In genomic region chr1:36367798-36368197, GRCh38 we compare ENCODE assay signal across 13 cellular contexts. TPM values are rescaled to one million over a fixed set of nuclear protein-coding genes. Genes with fewer than 3 reads are reported as not detected.
DNase-seq lines count a peak whose midpoint lies in the region; ATAC-seq, FAIRE-seq and TF ChIP-seq lines count a peak whose summit lies in the region.
"Had no signal": no experiment of that assay in that cellular context is flagged by ENCODE, and none has a peak within 500 bp of the region (broad histone marks: within the 10 kb centered on the region; RNA-seq: fewer than 3 reads in every experiment).

No MANE protein-coding gene starts in this region.

- no peak overlapping the region for H3K18ac ChIP-seq in mesendoderm (ENCODE audit: low read length)

- H3K4me3 Mint-ChIP-seq in natural killer cell (no peak overlapping the region), WTC11 (no peak overlapping the region)
- no peak overlapping the region for H3K4me3 Mint-ChIP-seq in natural killer cell treated with Interleukin-12 subunit alpha and Interleukin-12 subunit beta and Interleukin-15 and Interleukin-18, amount 100 ng/mL, for 72 hours

- H3K4ac ChIP-seq in mesendoderm (ENCODE audit: low read depth, low read length): no peak overlapping the region

- no peak overlapping the region for H4K5ac ChIP-seq in mesendoderm (ENCODE audit: low read length)

- DNase-seq in natural killer cell: no peak
- no peak for DNase-seq in natural killer cell treated with Interleukin-12 subunit alpha and Interleukin-12 subunit beta and Interleukin-15 and Interleukin-18, amount 100 ng/mL, for 72 hours (ENCODE audit: low spot score)
- DNase-seq in WTC11 (ENCODE audit: low spot score): no peak
- peak; percentile 42 for DNase-seq in kidney
- DNase-seq in mesendoderm: no peak
- DNase-seq in middle frontal gyrus (ENCODE audit: extremely low spot score, low spot score): no peak
- no peak for DNase-seq in tibial nerve (ENCODE audit: low spot score in 2 of 2)
- no peak for DNase-seq in sciatic nerve (ENCODE audit: low spot score)
- DNase-seq: NCI-H1105 treated with DMSO at 0.1 percent for 48 hours, NCI-H226, substantia nigra, WERI-Rb-1 had no signal

- no peak for TF ChIP-seq CTCF in natural killer cell (IDR thresholded peaks at IDR 0.05)
- TF ChIP-seq CTCF in WTC11 (IDR thresholded peaks at IDR 0.05): no peak
- TF ChIP-seq CTCF in kidney (IDR thresholded peaks at IDR 0.05; ENCODE audit: borderline replicate concordance, extremely low read depth, insufficient read depth): no peak
- no peak for TF ChIP-seq CTCF in tibial nerve (IDR thresholded peaks at IDR 0.05)

- H3K23ac ChIP-seq in mesendoderm (ENCODE audit: low read length): no peak overlapping the region

- H2AK5ac ChIP-seq in mesendoderm (ENCODE audit: low read length): no peak overlapping the region

- ATAC-seq in natural killer cell (no peak), WTC11 (no peak), sciatic nerve (no peak)
- ATAC-seq in natural killer cell treated with Interleukin-12 subunit alpha and Interleukin-12 subunit beta and Interleukin-15 and Interleukin-18, amount 100 ng/mL, for 72 hours: no peak

- H3K27me3 ChIP-seq in mesendoderm (ENCODE audit: insufficient read depth, low read length, poor library complexity) (no peaks in the 10 kb centered on the region), tibial nerve (no peaks in the 10 kb centered on the region)

- WGBS in mesendoderm (ENCODE audit: extremely low coverage, insufficient coverage, low lambda C conversion rate): no CpG with 5 or more reads among the region's 4 CpGs
- 80 to 86% methylated on average over 4 of the region's 4 CpGs for WGBS in tibial nerve, 2 donors

- no peak overlapping the region for H2BK15ac ChIP-seq in mesendoderm (replicated peaks; ENCODE audit: low read depth)

- H3K36me3 Mint-ChIP-seq in natural killer cell (no peaks in the 10 kb centered on the region), WTC11 (no peaks in the 10 kb centered on the region; the same call in 1 of the 2 replicates)
- H3K36me3 Mint-ChIP-seq in natural killer cell treated with Interleukin-12 subunit alpha and Interleukin-12 subunit beta and Interleukin-15 and Interleukin-18, amount 100 ng/mL, for 72 hours: no peaks in the 10 kb centered on the region

- no peak for TF ChIP-seq EP300 in tibial nerve (IDR thresholded peaks at IDR 0.05)

- H3K4me1 Mint-ChIP-seq in natural killer cell (peaks cover 27 to 49% of the 10 kb centered on the region in 2 donors), WTC11 (peaks cover 33% of the 10 kb centered on the region)
- peaks cover 32 to 36% of the 10 kb centered on the region in 2 donors for H3K4me1 Mint-ChIP-seq in natural killer cell treated with Interleukin-12 subunit alpha and Interleukin-12 subunit beta and Interleukin-15 and Interleukin-18, amount 100 ng/mL, for 72 hours (ENCODE audit: low read depth in 2 of 2)

- H3K9ac ChIP-seq in kidney (ENCODE audit: low read length in 2 of 2) (no peak overlapping the region), mesendoderm (ENCODE audit: low read length) (no peak overlapping the region)
- H3K9ac ChIP-seq: KMS-11 had no signal

- H3K27ac ChIP-seq in kidney (ENCODE audit: low read depth in 2 of 2, low read length in 2 of 2) (no peak overlapping the region), mesendoderm (ENCODE audit: low read depth, low read length) (no peak overlapping the region), tibial nerve (no peak overlapping the region)
- H3K27ac ChIP-seq: KMS-11, WERI-Rb-1 had no signal

- peaks cover 24% of the 10 kb centered on the region for H3K79me2 ChIP-seq in mesendoderm (ENCODE audit: control insufficient read depth, insufficient read depth, low read length)

- no peaks in the 10 kb centered on the region for H3K9me3 ChIP-seq in kidney (ENCODE audit: control insufficient read depth in 1 of 2, low read length in 2 of 2)
- H3K9me3 ChIP-seq in tibial nerve: no peaks in the 10 kb centered on the region

- no peak overlapping the region for H3K4me2 ChIP-seq in mesendoderm (ENCODE audit: low read length)
- H3K4me2 ChIP-seq: KMS-11 had no signal

- no peak overlapping the region for H3K56ac ChIP-seq in mesendoderm (ENCODE audit: low read length)

- intact Hi-C loops in natural killer cell (cut with micrococcal nuclease): loop anchor here (5.0 kb wide), 3 partner anchors 35 to 60 kb away; partner anchors contain the start of genes EVA1B and SH3D21
- intact Hi-C loops in kidney (cut with DNase I): no loop called here
- intact Hi-C loops in sciatic nerve (cut with DNase I): no loop called here

- no peak for TF ChIP-seq POLR2A in tibial nerve (IDR thresholded peaks at IDR 0.05)

- H2BK120ac ChIP-seq in mesendoderm (ENCODE audit: low read depth, low read length): no peak overlapping the region

- H3K27ac Mint-ChIP-seq in natural killer cell: peak overlapping the region; percentile 74 to 86
- H3K27ac Mint-ChIP-seq in natural killer cell treated with Interleukin-12 subunit alpha and Interleukin-12 subunit beta and Interleukin-15 and Interleukin-18, amount 100 ng/mL, for 72 hours: peak overlapping the region in 1 of 2 donors; percentile 86
- H3K27ac Mint-ChIP-seq in WTC11: 0 out of 2 replicates have a peak overlapping the region, but pooled peaks have one; percentile 36

- no peak for FAIRE-seq in kidney (lab: Jason Lieb, UNC)

- H3K4me1 ChIP-seq in kidney (ENCODE audit: control insufficient read depth in 1 of 2, insufficient read depth in 1 of 2, low read depth in 1 of 2, low read length in 2 of 2) (peaks cover 16 to 25% of the 10 kb centered on the region in 2 donors), mesendoderm (ENCODE audit: control insufficient read depth, low read depth, low read length) (no peaks in the 10 kb centered on the region), tibial nerve (peaks cover 4 to 61% (median 31%) of the 10 kb centered on the region in 4 donors)

- no peak overlapping the region for H4K8ac ChIP-seq in mesendoderm (ENCODE audit: low read depth, low read length)

- H3K4me3 ChIP-seq in kidney (ENCODE audit: low read length in 2 of 2) (no peak overlapping the region), mesendoderm (ENCODE audit: low read length) (no peak overlapping the region), tibial nerve (no peak overlapping the region)

- CTCF ChIA-PET in WTC11 (lab: Charles Lee): interaction anchor here (0.8 to 5.0 kb wide), 8 partner anchors 11 to 219 kb away, joined by 3 to 76 read pairs (median 10); partner anchors contain the start of genes EVA1B, SH3D21 and TRAPPC3

- POLR2A ChIA-PET in WTC11 (lab: Charles Lee): no interaction called here

- no peaks in the 10 kb centered on the region for H3K9me3 Mint-ChIP-seq in natural killer cell
- H3K9me3 Mint-ChIP-seq in natural killer cell treated with Interleukin-12 subunit alpha and Interleukin-12 subunit beta and Interleukin-15 and Interleukin-18, amount 100 ng/mL, for 72 hours: no peaks in the 10 kb centered on the region
- no peaks in the 10 kb centered on the region for H3K9me3 Mint-ChIP-seq in WTC11

- no peak overlapping the region for H2BK5ac ChIP-seq in mesendoderm (ENCODE audit: low read length)

- H3K36me3 ChIP-seq in kidney (ENCODE audit: control insufficient read depth in 1 of 2, insufficient read depth in 2 of 2, low read length in 2 of 2) (peaks cover 7 to 8% of the 10 kb centered on the region in 2 donors), mesendoderm (ENCODE audit: control insufficient read depth, insufficient read depth, low read length) (no peaks in the 10 kb centered on the region), tibial nerve (peaks cover 0 to 14% (median 3%) of the 10 kb centered on the region in 3 donors)

- H3K27me3 Mint-ChIP-seq in natural killer cell (ENCODE audit: low read depth in 2 of 2) (no peaks in the 10 kb centered on the region), WTC11 (ENCODE audit: low read depth) (no peaks in the 10 kb centered on the region)
- no peaks in the 10 kb centered on the region for H3K27me3 Mint-ChIP-seq in natural killer cell treated with Interleukin-12 subunit alpha and Interleukin-12 subunit beta and Interleukin-15 and Interleukin-18, amount 100 ng/mL, for 72 hours

- peaks cover 26% of the 10 kb centered on the region for H3K79me1 ChIP-seq in mesendoderm (ENCODE audit: low read length)

TF ChIP-seq in WTC11, 78 proteins besides CTCF, POLR2A, EP300 and RAD21 (continues in another document):
- TF ChIP-seq ZNF121 (CRISPR knock-in tag; IDR thresholded peaks at IDR 0.05) (no peak), ELF4 (CRISPR knock-in tag; IDR thresholded peaks at IDR 0.05; ENCODE audit: low read depth) (no peak), MAX (CRISPR knock-in tag; IDR thresholded peaks at IDR 0.05) (no peak)

RNA-seq across cellular contexts. Expression of gene STK40, which starts 17.9 kb away (rescaled TPM):
- total RNA-seq in natural killer cell (10 to 100 TPM; 55.9 to 65.3 (median 59.8) TPM), WTC11 (2021) (17.8 to 24.7 TPM (median 20.4 TPM) in 3 replicates), kidney (39.2 TPM), tibial nerve (10 to 100 TPM; 25.7 to 39.3 (median 30.0) TPM), sciatic nerve (47.2 TPM)
- 10 to 100 TPM; 58.2 to 76.1 TPM for total RNA-seq in natural killer cell treated with Interleukin-12 subunit alpha and Interleukin-12 subunit beta and Interleukin-15 and Interleukin-18, amount 100 ng/mL, for 72 hours
- 30.9 TPM for polyA plus RNA-seq in kidney (ENCODE audit: insufficient read depth, low read depth, low replicate concordance)
- 27.9 TPM for polyA plus RNA-seq in mesendoderm (2013, experiment 1 of 2)
- 28.0 TPM for polyA plus RNA-seq in mesendoderm (2013, experiment 2 of 2)

RNA-seq across cellular contexts. Expression of gene LSM10, which starts 29.9 kb away (rescaled TPM):
- total RNA-seq in natural killer cell: 10 to 100 TPM; 25.2 to 30.4 (median 26.6) TPM
- 10 to 100 TPM; 56.6 to 58.1 TPM for total RNA-seq in natural killer cell treated with Interleukin-12 subunit alpha and Interleukin-12 subunit beta and Interleukin-15 and Interleukin-18, amount 100 ng/mL, for 72 hours
- total RNA-seq in WTC11 (2021): 49.1 to 56.3 TPM (median 49.3 TPM) in 3 replicates
- total RNA-seq in kidney: 29.5 TPM
- 91.6 TPM for polyA plus RNA-seq in kidney (ENCODE audit: insufficient read depth, low read depth, low replicate concordance)
- polyA plus RNA-seq in mesendoderm (2013, experiment 1 of 2): 64.1 TPM
- polyA plus RNA-seq in mesendoderm (2013, experiment 2 of 2): 62.9 TPM
- 10 to 100 TPM; 10.2 to 75.6 (median 34.7) TPM for total RNA-seq in tibial nerve
- 27.7 TPM for total RNA-seq in sciatic nerve

RNA-seq across cellular contexts. Expression of gene EVA1B, which starts 44.4 kb away (rescaled TPM):
- total RNA-seq in natural killer cell (1 to 10 TPM; 4.0 to 8.0 (median 4.9) TPM), WTC11 (2021) (32.0 to 45.2 TPM (median 41.5 TPM) in 3 replicates), kidney (31.8 TPM), tibial nerve (100 to 1,000 TPM in 1 of 4 donors, 10 to 100 TPM in 3; 61.4 to 128 (median 86.3) TPM), sciatic nerve (36.4 TPM)
- total RNA-seq in natural killer cell treated with Interleukin-12 subunit alpha and Interleukin-12 subunit beta and Interleukin-15 and Interleukin-18, amount 100 ng/mL, for 72 hours: 1 to 10 TPM; 5.8 to 6.3 TPM
- polyA plus RNA-seq in kidney (ENCODE audit: insufficient read depth, low read depth, low replicate concordance): 91.8 TPM
- polyA plus RNA-seq in mesendoderm (2013, experiment 1 of 2): 8.1 TPM
- polyA plus RNA-seq in mesendoderm (2013, experiment 2 of 2): 7.6 TPM
